Comparison of ENCODE assay signal across 8 cellular contexts in the genomic region with DNA sequence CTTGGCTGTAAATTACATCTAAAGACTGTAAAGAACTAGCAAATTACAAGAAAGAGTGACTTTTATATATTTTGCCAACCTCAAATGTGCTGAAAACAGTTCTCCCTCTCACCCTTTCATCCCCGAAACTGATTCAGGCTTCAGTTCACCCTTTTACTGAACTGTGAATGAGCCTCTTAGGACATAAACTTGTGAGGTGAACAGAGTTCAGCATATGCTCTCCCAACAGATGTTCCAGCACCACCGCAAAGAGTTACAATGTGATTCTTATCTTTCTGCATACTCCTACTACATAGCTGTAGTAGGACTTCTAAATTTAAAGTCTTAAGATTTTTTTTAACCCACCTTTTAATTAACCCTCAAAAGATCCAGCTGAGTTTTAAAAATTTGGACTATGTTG. TPM values are rescaled to one million over a fixed set of nuclear protein-coding genes. Genes with fewer than 3 reads are reported as not detected.
DNase-seq lines count a peak whose midpoint lies in the region; ATAC-seq, FAIRE-seq and TF ChIP-seq lines count a peak whose summit lies in the region.

No MANE protein-coding gene starts in this region.

- no peaks in the 10 kb centered on the region for H3K9me3 Mint-ChIP-seq in activated naive CD4-positive, alpha-beta T cell treated with anti-CD3 and anti-CD28 coated beads, Interleukin-2, amount 50 U/mL, for 24 hours
- no peaks in the 10 kb centered on the region for H3K9me3 Mint-ChIP-seq in activated T-helper 17 cell treated with anti-CD3 and anti-CD28 coated beads, Interleukin-2, amount 50 U/mL, for 72 hours
- H3K9me3 Mint-ChIP-seq in type B pancreatic cell: peaks cover 7% of the 10 kb centered on the region

- peak overlapping the region; percentile 12 to 74 for H3K9ac ChIP-seq in kidney (ENCODE audit: low read length in 2 of 2)

- intact Hi-C loops in kidney (cut with DNase I): no loop called here

- H3K9me3 ChIP-seq in kidney (ENCODE audit: control insufficient read depth in 1 of 2, low read length in 2 of 2): no peaks in the 10 kb centered on the region

- peak overlapping the region; percentile 65 to 77 for H3K4me3 ChIP-seq in kidney (ENCODE audit: low read length in 2 of 2)

- no peaks in the 10 kb centered on the region for H3K36me3 Mint-ChIP-seq in activated naive CD4-positive, alpha-beta T cell treated with anti-CD3 and anti-CD28 coated beads, Interleukin-2, amount 50 U/mL, for 24 hours
- peaks cover 18% of the 10 kb centered on the region for H3K36me3 Mint-ChIP-seq in activated T-helper 17 cell treated with anti-CD3 and anti-CD28 coated beads, Interleukin-2, amount 50 U/mL, for 72 hours (ENCODE audit: low read depth)
- no peaks in the 10 kb centered on the region for H3K36me3 Mint-ChIP-seq in type B pancreatic cell

- DNase-seq in activated naive CD4-positive, alpha-beta T cell treated with anti-CD3 and anti-CD28 coated beads, Interleukin-2, amount 50 U/mL, for 16 hours: no peak
- DNase-seq in kidney (no peak), type B pancreatic cell (ENCODE audit: extremely low spot score, unreplicated experiment) (no peak), mucosa of gallbladder (ENCODE audit: low spot score) (no peak)

- peak overlapping the region; percentile 97 for H3K27ac Mint-ChIP-seq in activated naive CD4-positive, alpha-beta T cell treated with anti-CD3 and anti-CD28 coated beads, Interleukin-2, amount 50 U/mL, for 24 hours
- H3K27ac Mint-ChIP-seq in activated T-helper 17 cell treated with anti-CD3 and anti-CD28 coated beads, Interleukin-2, amount 50 U/mL, for 72 hours: peak overlapping the region; percentile 89
- peak overlapping the region; percentile 80 for H3K27ac Mint-ChIP-seq in type B pancreatic cell

- no peak for ATAC-seq in activated T-helper 17 cell treated with anti-CD3 and anti-CD28 coated beads, Interleukin-2, amount 50 U/mL, for 72 hours (replicated peaks)
- ATAC-seq in GM21360 (IDR thresholded peaks at IDR 0.05; ENCODE audit: unreplicated experiment) (no peak), HG02759 (IDR thresholded peaks at IDR 0.05; ENCODE audit: unreplicated experiment) (no peak)

- H3K36me3 ChIP-seq in kidney (ENCODE audit: control insufficient read depth in 1 of 2, insufficient read depth in 2 of 2, low read length in 2 of 2): no peaks in the 10 kb centered on the region

- peak overlapping the region; percentile 95 for H3K4me3 Mint-ChIP-seq in activated naive CD4-positive, alpha-beta T cell treated with anti-CD3 and anti-CD28 coated beads, Interleukin-2, amount 50 U/mL, for 24 hours
- H3K4me3 Mint-ChIP-seq in activated T-helper 17 cell treated with anti-CD3 and anti-CD28 coated beads, Interleukin-2, amount 50 U/mL, for 72 hours: peak overlapping the region; percentile 83
- H3K4me3 Mint-ChIP-seq in type B pancreatic cell: peak overlapping the region; percentile 87

- peaks cover 4 to 9% of the 10 kb centered on the region in 2 donors for H3K4me1 ChIP-seq in kidney (ENCODE audit: control insufficient read depth in 1 of 2, insufficient read depth in 1 of 2, low read depth in 1 of 2, low read length in 2 of 2)

- TF ChIP-seq CTCF in kidney (IDR thresholded peaks at IDR 0.05; ENCODE audit: borderline replicate concordance, extremely low read depth, insufficient read depth): no peak
- no peak for TF ChIP-seq CTCF in type B pancreatic cell (conservative IDR thresholded peaks at IDR 0.05)

- FAIRE-seq in kidney (lab: Jason Lieb, UNC): no peak

- H3K27ac ChIP-seq in kidney (ENCODE audit: low read depth in 2 of 2, low read length in 2 of 2): no peak overlapping the region

- no peaks in the 10 kb centered on the region for H3K27me3 Mint-ChIP-seq in activated naive CD4-positive, alpha-beta T cell treated with anti-CD3 and anti-CD28 coated beads, Interleukin-2, amount 50 U/mL, for 24 hours
- H3K27me3 Mint-ChIP-seq in activated T-helper 17 cell treated with anti-CD3 and anti-CD28 coated beads, Interleukin-2, amount 50 U/mL, for 72 hours: no peaks in the 10 kb centered on the region
- peaks cover 18% of the 10 kb centered on the region for H3K27me3 Mint-ChIP-seq in type B pancreatic cell

- peaks cover 28% of the 10 kb centered on the region for H3K4me1 Mint-ChIP-seq in activated naive CD4-positive, alpha-beta T cell treated with anti-CD3 and anti-CD28 coated beads, Interleukin-2, amount 50 U/mL, for 24 hours
- peaks cover 10% of the 10 kb centered on the region for H3K4me1 Mint-ChIP-seq in activated T-helper 17 cell treated with anti-CD3 and anti-CD28 coated beads, Interleukin-2, amount 50 U/mL, for 72 hours
- peaks cover 21% of the 10 kb centered on the region for H3K4me1 Mint-ChIP-seq in type B pancreatic cell (ENCODE audit: unreplicated experiment)

RNA-seq across cellular contexts. Expression of gene ZCCHC2, which starts 1.2 kb away (rescaled TPM):
- 10 to 100 TPM; 45.4 to 50.4 TPM for total RNA-seq in activated T-helper 17 cell treated with anti-CD3 and anti-CD28 coated beads, Interleukin-2, amount 50 U/mL, for 72 hours
- total RNA-seq in kidney (22.1 TPM), type B pancreatic cell (ENCODE audit: low replicate concordance) (18.0 and 21.3 TPM in 2 replicates), mucosa of gallbladder (38.2 TPM)
- polyA plus RNA-seq in kidney (ENCODE audit: insufficient read depth, low read depth, low replicate concordance): 5.5 TPM
